8 cellular contexts compared by ENCODE assay signal in the genomic region with DNA sequence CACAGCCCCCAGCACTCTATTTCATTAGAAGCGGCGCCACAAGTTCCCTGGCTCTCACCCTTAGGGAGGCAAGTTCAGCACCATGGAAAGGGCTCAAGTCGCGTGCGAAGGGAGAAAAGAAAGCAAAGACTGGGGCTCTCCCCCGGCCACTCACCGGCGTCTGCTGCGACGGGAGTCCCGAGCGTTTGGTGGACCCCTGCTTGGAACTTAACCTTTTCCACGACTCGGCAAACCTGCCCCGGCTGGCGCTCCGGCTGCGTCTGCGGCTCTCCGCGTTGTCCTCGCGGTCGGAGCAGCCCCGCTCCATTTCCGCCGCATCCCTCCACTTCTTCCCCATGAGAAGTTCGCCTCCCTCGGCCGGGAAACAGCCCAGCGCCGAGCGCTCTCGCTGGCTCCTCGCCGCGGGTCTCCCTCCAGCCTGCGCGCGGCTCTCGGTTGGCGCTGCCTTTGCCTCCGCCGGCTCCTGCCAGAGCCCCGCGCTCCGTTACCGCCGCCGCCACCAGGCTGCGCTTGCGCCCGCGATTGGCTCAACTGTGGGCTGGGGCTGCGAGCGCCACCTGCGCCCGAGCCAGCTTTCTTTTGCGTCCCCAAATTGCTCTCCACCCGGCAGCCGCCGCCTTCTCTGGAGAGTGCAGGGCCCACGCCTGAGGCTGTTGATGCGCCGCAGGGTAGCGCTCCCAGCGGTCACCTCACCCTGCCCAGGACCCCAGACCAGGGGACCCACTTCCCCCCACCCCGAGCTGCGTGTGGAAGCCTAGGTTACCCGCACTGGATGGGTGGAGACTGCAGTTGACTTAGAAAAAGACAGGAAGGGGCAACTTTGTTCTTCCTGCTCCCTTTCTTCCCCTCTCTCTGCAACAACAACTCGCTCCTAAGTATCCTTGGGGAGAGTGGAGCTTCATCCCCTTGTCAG.
DNase-seq lines count a peak whose midpoint lies in the region; ATAC-seq and TF ChIP-seq lines count a peak whose summit lies in the region.

No MANE protein-coding gene starts in this region.

- H3K36me3 ChIP-seq in left lung, result no peaks in the 10 kb centered on the region

- H3K27me3 ChIP-seq in left lung, result peaks cover 9 to 63% of the 10 kb centered on the region in 2 donors

- TF ChIP-seq CTCF in GM20000 (IDR thresholded peaks at IDR 0.05; ENCODE audit: extremely low read depth, missing control alignments) (no peak), left lung (IDR thresholded peaks at IDR 0.05) (no peak)

- no peak overlapping the region for H3K27ac ChIP-seq in left lung

- in situ Hi-C loops in SK-MEL-5 (cut with HindIII; ENCODE audit: low pct_unique_long_range_greater_than_20kb, low sequenced_read_pairs), result no loop called here

- ATAC-seq in HG03565 (IDR thresholded peaks at IDR 0.05; ENCODE audit: unreplicated experiment), result peak; percentile 64
- peak; percentile 97 for ATAC-seq in left lung

- no peaks in the 10 kb centered on the region for H3K4me1 ChIP-seq in left lung

- DNase-seq in ELF-1 (ENCODE audit: low read depth, low spot score) (peak; percentile 91), GM20000 (ENCODE audit: low spot score) (peak; percentile 73), SK-MEL-5 (ENCODE audit: low read depth, low spot score) (peak; percentile 49), dedifferentiated amniotic fluid mesenchymal stem cell (ENCODE audit: extremely low spot score) (peak; percentile 56), left lung (peak; percentile 43 to 79)
- peak in 2 of 3 experiments; percentile 2 to 29 for DNase-seq in stimulated activated CD4-positive, alpha-beta T cell treated with anti-CD3 and anti-CD28 coated beads, TNF-alpha, amount 100 ng/mL, for 24 hours (ENCODE audit: low read depth in 3 of 3)
- no peak for DNase-seq in NK-92 treated with Interleukin-12 subunit alpha and Interleukin-12 subunit beta, amount 100 ng/mL, for 24 hours (lab: John Stamatoyannopoulos, UW)

- peak overlapping the region; percentile 14 to 18 for H3K4me3 ChIP-seq in left lung

- intact Hi-C loops in left lung (cut with DNase I), result no loop called here

- H3K9me3 ChIP-seq in left lung, result no peaks in the 10 kb centered on the region
